ENCODE assay signal across 20 cellular contexts in genomic region chr6:63236398-63236817, GRCh38. TPM values are rescaled to one million over a fixed set of nuclear protein-coding genes. Genes with fewer than 3 reads are reported as not detected.
A peak's percentile ranks its signal among the peaks of the same experiment; 100 is the strongest.
DNase-seq lines count a peak whose midpoint lies in the region; ATAC-seq and TF ChIP-seq lines count a peak whose summit lies in the region.
"Had no signal": no experiment of that assay in that cellular context is flagged by ENCODE, and none has a peak within 500 bp of the region (broad histone marks: within the 10 kb centered on the region; RNA-seq: fewer than 3 reads in every experiment).

No MANE protein-coding gene starts in this region.

- H3K27ac Mint-ChIP-seq in activated CD8-positive, alpha-beta T cell treated with anti-CD3 and anti-CD28 coated beads for 36 hours, result no peak overlapping the region
- H3K27ac Mint-ChIP-seq: stimulated activated effector memory CD8-positive, alpha-beta T cell treated with anti-CD3 and anti-CD28 coated beads, Interleukin-12 subunit alpha, Interleukin-12 subunit beta, amount 100 ng/mL, for 72 hours had no signal

- POLR2A ChIA-PET in activated CD8-positive, alpha-beta T cell treated with anti-CD3 and anti-CD28 coated beads for 36 hours (lab: Charles Lee), result no interaction called here

- peaks cover 2% of the 10 kb centered on the region for H3K27me3 Mint-ChIP-seq in activated CD8-positive, alpha-beta T cell treated with anti-CD3 and anti-CD28 coated beads for 36 hours

- intact Hi-C loops in activated CD8-positive, alpha-beta T cell treated with anti-CD3 and anti-CD28 coated beads for 36 hours (cut with micrococcal nuclease), result no loop called here

- H3K4me3 Mint-ChIP-seq in activated CD8-positive, alpha-beta T cell treated with anti-CD3 and anti-CD28 coated beads for 36 hours, result no peak overlapping the region
- H3K4me3 Mint-ChIP-seq: stimulated activated effector memory CD8-positive, alpha-beta T cell treated with anti-CD3 and anti-CD28 coated beads, Interleukin-12 subunit alpha, Interleukin-12 subunit beta, amount 100 ng/mL, for 72 hours had no signal

- peaks cover 9% of the 10 kb centered on the region for H3K9me3 Mint-ChIP-seq in activated CD8-positive, alpha-beta T cell treated with anti-CD3 and anti-CD28 coated beads for 36 hours

- H3K4me1 Mint-ChIP-seq in activated CD8-positive, alpha-beta T cell treated with anti-CD3 and anti-CD28 coated beads for 36 hours (ENCODE audit: low read depth), result no peaks in the 10 kb centered on the region
- H3K4me1 Mint-ChIP-seq: stimulated activated effector memory CD8-positive, alpha-beta T cell treated with anti-CD3 and anti-CD28 coated beads, Interleukin-12 subunit alpha, Interleukin-12 subunit beta, amount 100 ng/mL, for 72 hours had no signal

- peak; percentile 68 for ATAC-seq in GM21423 (IDR thresholded peaks at IDR 0.05; ENCODE audit: unreplicated experiment)
- ATAC-seq in HG03457 (IDR thresholded peaks at IDR 0.05; ENCODE audit: unreplicated experiment), result peak; percentile 89
- ATAC-seq in activated CD8-positive, alpha-beta T cell treated with anti-CD3 and anti-CD28 coated beads for 36 hours, result no peak
- ATAC-seq in GM19397 (IDR thresholded peaks at IDR 0.05; ENCODE audit: unreplicated experiment), result no peak
- ATAC-seq: A549; left lobe of liver; pancreas; stimulated activated effector memory CD8-positive, alpha-beta T cell treated with anti-CD3 and anti-CD28 coated beads, Interleukin-12 subunit alpha, Interleukin-12 subunit beta, amount 100 ng/mL, for 72 hours had no signal

- DNase-seq in ELF-1 (ENCODE audit: low read depth, low spot score) (peak; percentile 22), SKM-1 treated with dmso at 0.1 percent for 144 hours (lab: John Stamatoyannopoulos, UW; ENCODE audit: unreplicated experiment) (peak; percentile 38)
- no peak for DNase-seq in activated CD8-positive, alpha-beta T cell treated with anti-CD3 and anti-CD28 coated beads for 36 hours
- DNase-seq in activated CD4-positive, alpha-beta T cell treated with anti-CD3 and anti-CD28 coated beads for 4 hours, result no peak
- DNase-seq in stimulated activated CD4-positive, alpha-beta T cell treated with anti-CD3 and anti-CD28 coated beads, Interleukin-2, amount 100 ng/mL, for 24 hours, result no peak
- DNase-seq: activated T-cell treated with anti-CD3 and anti-CD28 coated beads, Interleukin-2, amount 50 U/mL, for 48 hours; caudate nucleus; DMS53; hippocampal formation; NCI-H1048; pancreas; SJCRH30 had no signal

- CTCF ChIA-PET in activated CD8-positive, alpha-beta T cell treated with anti-CD3 and anti-CD28 coated beads for 36 hours (lab: Charles Lee), result no interaction called here

- no peak for TF ChIP-seq CTCF in activated CD8-positive, alpha-beta T cell treated with anti-CD3 and anti-CD28 coated beads for 36 hours (IDR thresholded peaks at IDR 0.05)

- no peaks in the 10 kb centered on the region for H3K36me3 Mint-ChIP-seq in activated CD8-positive, alpha-beta T cell treated with anti-CD3 and anti-CD28 coated beads for 36 hours (ENCODE audit: low read depth)
- H3K36me3 Mint-ChIP-seq: stimulated activated effector memory CD8-positive, alpha-beta T cell treated with anti-CD3 and anti-CD28 coated beads, Interleukin-12 subunit alpha, Interleukin-12 subunit beta, amount 100 ng/mL, for 72 hours had no signal

RNA-seq across cellular contexts. Expression of gene FKBP1C, which starts 25.1 kb away (rescaled TPM):
- total RNA-seq in activated CD8-positive, alpha-beta T cell treated with anti-CD3 and anti-CD28 coated beads for 36 hours, result 1 to 10 TPM; 1.5 to 1.7 TPM
- total RNA-seq: left lobe of liver, skeletal muscle tissue, ureter had no signal

Comparison
In these comparisons a context has a peak if more than half of its experiments do, and no peak if none do; other contexts are left out.
1. DNase-seq: peak in ELF-1 (single experiment) and SKM-1 treated with dmso at 0.1 percent for 144 hours (single experiment); none in activated CD8-positive, alpha-beta T cell treated with anti-CD3 and anti-CD28 coated beads for 36 hours (single experiment), activated CD4-positive, alpha-beta T cell treated with anti-CD3 and anti-CD28 coated beads for 4 hours (0 of 2) and stimulated activated CD4-positive, alpha-beta T cell treated with anti-CD3 and anti-CD28 coated beads, Interleukin-2, amount 100 ng/mL, for 24 hours (0 of 2).
2. ATAC-seq: peak in GM21423 (single experiment) and HG03457 (single experiment); none in activated CD8-positive, alpha-beta T cell treated with anti-CD3 and anti-CD28 coated beads for 36 hours (single experiment) and GM19397 (single experiment).